In genomic region chr1:226408285-226409184, GRCh38 we compare ENCODE assay signal across 8 cellular contexts. TPM values are rescaled to one million over a fixed set of nuclear protein-coding genes. Genes with fewer than 3 reads are reported as not detected.
DNase-seq lines count a peak whose midpoint lies in the region; ATAC-seq and TF ChIP-seq lines count a peak whose summit lies in the region.

No MANE protein-coding gene starts in this region.

- H3K36me3 ChIP-seq in adipocyte (ENCODE audit: control insufficient read depth, insufficient read depth, low read length, severe bottlenecking) = no peaks in the 10 kb centered on the region
- no peaks in the 10 kb centered on the region for H3K36me3 ChIP-seq in kidney epithelial cell (ENCODE audit: control insufficient read depth, insufficient read depth, low read length)

- H3K9ac ChIP-seq in adipocyte (ENCODE audit: low read length) = peak overlapping the region; percentile 69

- peaks cover 19% of the 10 kb centered on the region for H3K27me3 Mint-ChIP-seq in T-helper 1 cell treated with Interleukin-12 subunit alpha and Interleukin-12 subunit beta and Interleukin-4 antibody, amounts not matched to agents 30 μg/mL and 1 μg/mL, for 36 hours (ENCODE audit: low read depth)

- peak overlapping the region; percentile 85 for H3K27ac Mint-ChIP-seq in T-helper 1 cell treated with Interleukin-12 subunit alpha and Interleukin-12 subunit beta and Interleukin-4 antibody, amounts not matched to agents 30 μg/mL and 1 μg/mL, for 36 hours

- H3K9me3 ChIP-seq in adipocyte (ENCODE audit: control insufficient read depth, low read length) = no peaks in the 10 kb centered on the region

- TF ChIP-seq CTCF in kidney epithelial cell (IDR thresholded peaks at IDR 0.05; ENCODE audit: insufficient read depth, low read length, poor library complexity, severe bottlenecking) = no peak

- H3K36me3 Mint-ChIP-seq in T-helper 1 cell treated with Interleukin-12 subunit alpha and Interleukin-12 subunit beta and Interleukin-4 antibody, amounts not matched to agents 30 μg/mL and 1 μg/mL, for 36 hours (ENCODE audit: low read depth) = peaks cover 10% of the 10 kb centered on the region

- H3K4me3 ChIP-seq in adipocyte (ENCODE audit: low read length) (peak overlapping the region; percentile 95), kidney epithelial cell (ENCODE audit: low read depth, low read length) (peak overlapping the region; percentile 65)

- H3K9me3 Mint-ChIP-seq in T-helper 1 cell treated with Interleukin-12 subunit alpha and Interleukin-12 subunit beta and Interleukin-4 antibody, amounts not matched to agents 30 μg/mL and 1 μg/mL, for 36 hours = no peaks in the 10 kb centered on the region

- peaks cover 34% of the 10 kb centered on the region for H3K4me1 Mint-ChIP-seq in T-helper 1 cell treated with Interleukin-12 subunit alpha and Interleukin-12 subunit beta and Interleukin-4 antibody, amounts not matched to agents 30 μg/mL and 1 μg/mL, for 36 hours (ENCODE audit: low read depth)

- H3K27me3 ChIP-seq in adipocyte (replicated peaks; ENCODE audit: control insufficient read depth, insufficient read depth, low read length) = peaks cover 1% of the 10 kb centered on the region
- H3K27me3 ChIP-seq in kidney epithelial cell (ENCODE audit: control insufficient read depth, insufficient read depth, low read length) = no peaks in the 10 kb centered on the region

- ATAC-seq in HG03520 (IDR thresholded peaks at IDR 0.05; ENCODE audit: unreplicated experiment) = no peak
- ATAC-seq in GM18517 (IDR thresholded peaks at IDR 0.05; ENCODE audit: unreplicated experiment) = no peak

- H3K4me3 Mint-ChIP-seq in T-helper 1 cell treated with Interleukin-12 subunit alpha and Interleukin-12 subunit beta and Interleukin-4 antibody, amounts not matched to agents 30 μg/mL and 1 μg/mL, for 36 hours = peak overlapping the region; percentile 97

- H3K4me1 ChIP-seq in adipocyte (ENCODE audit: control insufficient read depth, insufficient read depth, low read length) = peaks cover 32% of the 10 kb centered on the region

- peak overlapping the region; percentile 66 for H3K27ac ChIP-seq in substantia nigra (ENCODE audit: low read depth, low read length, poor library complexity, severe bottlenecking)

- DNase-seq in T-helper 1 cell (no peak), adipocyte (ENCODE audit: low read depth) (no peak), kidney epithelial cell (ENCODE audit: low read depth) (no peak), substantia nigra (lab: John Stamatoyannopoulos, UW) (peak in 1 of 49 donors; percentile 46)
- no peak for DNase-seq in effector CD8-positive, alpha-beta T cell (lab: John Stamatoyannopoulos, UW)

RNA-seq across cellular contexts. Expression of gene PARP1, which starts 0.6 kb away (rescaled TPM):
- 91.1 and 117 TPM in 2 replicates for total RNA-seq in kidney epithelial cell
